ENCODE assay signal across 21 cellular contexts in the genomic region with DNA sequence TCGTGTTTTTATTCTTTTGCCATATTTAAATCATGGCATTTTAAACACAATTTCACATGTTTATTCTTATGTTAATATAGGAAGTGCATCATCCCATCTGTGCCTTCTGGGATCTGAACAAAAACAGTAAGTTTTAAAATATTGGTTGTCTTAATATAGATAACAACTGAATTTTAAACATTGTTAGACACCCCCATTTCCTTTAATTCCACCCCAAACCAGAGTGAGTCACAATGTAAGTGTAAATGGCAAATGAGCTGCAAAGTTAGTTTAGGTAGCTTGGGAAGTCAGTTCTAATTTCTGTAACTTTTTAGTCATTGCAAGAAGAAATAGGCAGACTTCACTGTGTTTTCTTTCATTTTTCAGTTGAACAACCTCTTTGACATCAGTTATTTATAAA.
DNase-seq lines count a peak whose midpoint lies in the region; ATAC-seq and TF ChIP-seq lines count a peak whose summit lies in the region.
"Had no signal": no experiment of that assay in that cellular context is flagged by ENCODE, and none has a peak within 500 bp of the region (broad histone marks: within the 10 kb centered on the region; RNA-seq: fewer than 3 reads in every experiment).

No MANE protein-coding gene starts in this region.

- in situ Hi-C loops in IMR-90 (cut with MboI; ENCODE audit: low sequenced_read_pairs), result no loop called here

- no peaks in the 10 kb centered on the region for H3K9me3 ChIP-seq in IMR-90 (ENCODE audit: control insufficient read depth, insufficient read depth, low read length)
- H3K9me3 ChIP-seq: BE2C had no signal

- H3K27ac ChIP-seq in IMR-90 (ENCODE audit: insufficient read depth, low read length), result no peak overlapping the region

- H3K56ac ChIP-seq in IMR-90 (ENCODE audit: extremely low read depth, insufficient read depth, low read length), result no peak overlapping the region

- peak overlapping the region; percentile 63 for H2BK20ac ChIP-seq in IMR-90 (ENCODE audit: low read depth, low read length)

- intact Hi-C loops in IMR-90 (cut with micrococcal nuclease), result no loop called here

- no peak overlapping the region for H2AK5ac ChIP-seq in IMR-90 (ENCODE audit: low read depth, low read length)

- H4K91ac ChIP-seq in IMR-90 (ENCODE audit: insufficient read depth, low read depth, low read length), result no peak overlapping the region

- H3K4me1 ChIP-seq in IMR-90 (ENCODE audit: control insufficient read depth, insufficient read depth, low read length), result peaks cover 9% of the 10 kb centered on the region
- H3K4me1 ChIP-seq: BE2C had no signal

- H3K36me3 ChIP-seq in IMR-90 (ENCODE audit: control insufficient read depth, insufficient read depth, low read length), result no peaks in the 10 kb centered on the region
- H3K36me3 ChIP-seq: BE2C had no signal

- no peak overlapping the region; the same call in 1 of the 2 replicates for H3K23ac ChIP-seq in IMR-90 (ENCODE audit: low read depth, low read length)

- no peaks in the 10 kb centered on the region for H3K36me3 Mint-ChIP-seq in activated T-cell treated with anti-CD3 and anti-CD28 coated beads, Interleukin-2, amount 50 U/mL, for 4 hours (ENCODE audit: insufficient read depth)
- no peaks in the 10 kb centered on the region for H3K36me3 Mint-ChIP-seq in activated T-cell treated with anti-CD3 and anti-CD28 coated beads, Interleukin-2, amount 50 U/mL, for 24 hours (ENCODE audit: low read depth)
- H3K36me3 Mint-ChIP-seq: CD4-positive, CD25-positive, alpha-beta regulatory T cell; CD8-positive, alpha-beta memory T cell had no signal

- H3K27me3 ChIP-seq in IMR-90 (ENCODE audit: control insufficient read depth, insufficient read depth, low read length), result no peaks in the 10 kb centered on the region
- H3K27me3 ChIP-seq: BE2C had no signal

- no peak overlapping the region; the same call in 1 of the 2 replicates for H3K4ac ChIP-seq in IMR-90 (ENCODE audit: low read depth, low read length)

- peak overlapping the region; percentile 61; the same call in 1 of the 2 replicates for H2BK120ac ChIP-seq in IMR-90 (ENCODE audit: low read depth, low read length)

- no peaks in the 10 kb centered on the region for H4K20me1 ChIP-seq in IMR-90 (ENCODE audit: insufficient read depth, low read length)

- dilution Hi-C loops in IMR-90 (cut with HindIII; ENCODE audit: low sequenced_read_pairs, unreplicated experiment), result no loop called here

- H3K27ac Mint-ChIP-seq in activated T-cell treated with anti-CD3 and anti-CD28 coated beads, Interleukin-2, amount 50 U/mL, for 24 hours, result no peak overlapping the region
- H3K27ac Mint-ChIP-seq: CD4-positive, CD25-positive, alpha-beta regulatory T cell; CD8-positive, alpha-beta memory T cell had no signal

- no peak overlapping the region for H3K4me3 ChIP-seq in IMR-90 (ENCODE audit: insufficient read depth, low read depth, low read length)
- H3K4me3 ChIP-seq: GM12878 had no signal

- H3K79me1 ChIP-seq in IMR-90 (ENCODE audit: low read depth in 1 of 2, low read length in 2 of 2), result peaks cover 0 to 4% of the 10 kb centered on the region in 2 experiments; a peak in 1 of 4 replicates

- H2BK15ac ChIP-seq in IMR-90 (ENCODE audit: low read depth, low read length), result no peak overlapping the region

- H3K9me3 Mint-ChIP-seq in activated T-cell treated with anti-CD3 and anti-CD28 coated beads, Interleukin-2, amount 50 U/mL, for 4 hours, result no peaks in the 10 kb centered on the region
- H3K9me3 Mint-ChIP-seq in activated T-cell treated with anti-CD3 and anti-CD28 coated beads, Interleukin-2, amount 50 U/mL, for 24 hours, result no peaks in the 10 kb centered on the region
- H3K9me3 Mint-ChIP-seq: CD8-positive, alpha-beta memory T cell had no signal

- no peak for DNase-seq in activated T-cell treated with anti-CD3 and anti-CD28 coated beads, Interleukin-2, amount 50 U/mL, for 4 hours
- no peak for DNase-seq in activated T-cell treated with anti-CD3 and anti-CD28 coated beads, Interleukin-2, amount 50 U/mL, for 24 hours
- DNase-seq in IMR-90 (no peak), dermis blood vessel endothelial cell (peak; percentile 25)
- DNase-seq: ACHN; BE2C; C1 segment of cervical spinal cord; CD4-positive, CD25-positive, alpha-beta regulatory T cell; CD8-positive, alpha-beta memory T cell; COR-L47; DMS 273 treated with DMSO at 0.1 percent for 48 hours; DMS53; DND-41; EL; GOT3; H7 had no signal

- no CpG with 5 or more reads among the region's 1 CpG for WGBS in IMR-90 (ENCODE audit: extremely low coverage in 2 of 2, insufficient read length in 1 of 2), 2 experiments

- CTCF ChIA-PET in IMR-90 (lab: Yijun Ruan, JAX), result no interaction called here

- H3K9me1 ChIP-seq in IMR-90 (ENCODE audit: insufficient read depth, low read length), result peaks cover 2% of the 10 kb centered on the region; the same call in 1 of the 2 replicates

- H3K4me1 Mint-ChIP-seq in activated T-cell treated with anti-CD3 and anti-CD28 coated beads, Interleukin-2, amount 50 U/mL, for 4 hours (ENCODE audit: low read depth), result peaks cover 23% of the 10 kb centered on the region
- peaks cover 43% of the 10 kb centered on the region for H3K4me1 Mint-ChIP-seq in activated T-cell treated with anti-CD3 and anti-CD28 coated beads, Interleukin-2, amount 50 U/mL, for 24 hours (ENCODE audit: low read depth)
- H3K4me1 Mint-ChIP-seq: CD4-positive, CD25-positive, alpha-beta regulatory T cell had no signal

- 0 out of 2 replicates have a peak overlapping the region, but pooled peaks have one; percentile 42 for H3K14ac ChIP-seq in IMR-90 (replicated peaks; ENCODE audit: low read depth, low read length)

- peak overlapping the region in 1 of 2 experiments; percentile 49; a peak in 1 of 4 replicates for H4K8ac ChIP-seq in IMR-90 (ENCODE audit: low read depth in 2 of 2, low read length in 2 of 2)

- no peak for TF ChIP-seq POLR2A in IMR-90 (IDR thresholded peaks at IDR 0.05; ENCODE audit: low read depth, low read length)

- H3K27me3 Mint-ChIP-seq in activated T-cell treated with anti-CD3 and anti-CD28 coated beads, Interleukin-2, amount 50 U/mL, for 4 hours (ENCODE audit: low read depth), result peaks cover under 1% of the 10 kb centered on the region
- H3K27me3 Mint-ChIP-seq in activated T-cell treated with anti-CD3 and anti-CD28 coated beads, Interleukin-2, amount 50 U/mL, for 24 hours, result peaks cover 6% of the 10 kb centered on the region
- H3K27me3 Mint-ChIP-seq: CD4-positive, CD25-positive, alpha-beta regulatory T cell had no signal

- H2AFZ ChIP-seq in IMR-90 (replicated peaks; ENCODE audit: low read length, poor library complexity), result no peak overlapping the region

- TF ChIP-seq CTCF in IMR-90 (conservative IDR thresholded peaks at IDR 0.05; ENCODE audit: low read depth, low read length), result no peak

- no peak overlapping the region; the same call in 1 of the 2 replicates for H4K5ac ChIP-seq in IMR-90 (ENCODE audit: low read depth, low read length)

- peak overlapping the region; percentile 65; the same call in 1 of the 2 replicates for H3K18ac ChIP-seq in IMR-90 (ENCODE audit: low read depth, low read length)

- H2AK9ac ChIP-seq in IMR-90 (replicated peaks; ENCODE audit: low read depth, low read length, poor library complexity), result no peak overlapping the region

- POLR2A ChIA-PET in IMR-90 (lab: Charles Lee; ENCODE audit: unreplicated experiment), result no interaction called here

- H3K9ac ChIP-seq in IMR-90 (ENCODE audit: low read depth, low read length), result no peak overlapping the region

- TF ChIP-seq RAD21 in IMR-90 (IDR thresholded peaks at IDR 0.05; ENCODE audit: low read length), result no peak

- ATAC-seq in activated T-cell treated with anti-CD3 and anti-CD28 coated beads, Interleukin-2, amount 50 U/mL, for 4 hours, result peak; percentile 21 to 27
- ATAC-seq in IMR-90 (ENCODE audit: low read depth) (no peak), GM21619 (IDR thresholded peaks at IDR 0.05; ENCODE audit: unreplicated experiment) (no peak), GM18907 (IDR thresholded peaks at IDR 0.05; ENCODE audit: unreplicated experiment) (no peak)
- ATAC-seq: GM12878, HCT116, HepG2 had no signal

- no peak overlapping the region; the same call in 1 of the 2 replicates for H3K4me2 ChIP-seq in IMR-90 (ENCODE audit: low read depth, low read length)

- no TSS peak for BruUV-seq in IMR-90 (replicated peaks; lab: Mats Ljungman, UMichigan)

- H2BK5ac ChIP-seq in IMR-90 (ENCODE audit: low read depth, low read length, poor library complexity, severe bottlenecking), result peak overlapping the region; percentile 52

- H3K4me3 Mint-ChIP-seq in activated T-cell treated with anti-CD3 and anti-CD28 coated beads, Interleukin-2, amount 50 U/mL, for 4 hours, result no peak overlapping the region
- H3K4me3 Mint-ChIP-seq in activated T-cell treated with anti-CD3 and anti-CD28 coated beads, Interleukin-2, amount 50 U/mL, for 24 hours, result no peak overlapping the region
- H3K4me3 Mint-ChIP-seq: CD4-positive, CD25-positive, alpha-beta regulatory T cell; CD8-positive, alpha-beta memory T cell had no signal

TF ChIP-seq in IMR-90, 13 proteins besides CTCF, POLR2A, EP300 and RAD21:
- TF ChIP-seq BHLHE40 (IDR thresholded peaks at IDR 0.05; ENCODE audit: low read depth, low read length) (no peak), FOS (IDR thresholded peaks at IDR 0.05; ENCODE audit: low read depth, low read length) (no peak)

Comparison
In these comparisons a context has a peak if more than half of its experiments do, and no peak if none do; other contexts are left out.
1. ATAC-seq: peak in activated T-cell treated with anti-CD3 and anti-CD28 coated beads, Interleukin-2, amount 50 U/mL, for 4 hours (2 of 2); none in IMR-90 (single experiment), GM21619 (single experiment) and GM18907 (single experiment).